ENCODE assay signal across 1 cellular context in the genomic region with DNA sequence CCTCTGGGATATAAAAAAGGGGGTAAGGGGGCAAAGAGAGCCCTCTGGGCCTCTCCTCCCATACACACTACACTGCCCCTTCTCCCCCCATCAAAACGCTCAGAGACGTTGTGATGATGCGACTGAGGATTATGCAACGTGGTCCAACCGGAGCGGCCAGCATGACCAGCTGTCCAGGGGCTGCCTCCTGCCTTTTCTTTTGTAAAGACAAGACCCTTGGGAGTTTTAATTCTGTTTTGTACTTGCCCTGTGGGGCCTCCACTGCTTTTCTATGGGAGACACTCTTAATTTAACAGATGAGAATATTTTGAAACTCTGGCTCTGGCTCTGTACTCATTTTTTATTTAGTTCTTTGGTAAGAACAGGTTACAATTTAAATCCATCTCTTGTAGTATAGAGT.
TF ChIP-seq lines count a peak whose summit lies in the region.

No MANE protein-coding gene starts in this region.

TF ChIP-seq in IMR-90, 13 proteins besides CTCF, POLR2A, EP300 and RAD21:
- TF ChIP-seq RCOR1 (IDR thresholded peaks at IDR 0.05; ENCODE audit: insufficient replicate concordance, low read length) (no peak), BHLHE40 (IDR thresholded peaks at IDR 0.05; ENCODE audit: low read depth, low read length) (no peak), MAFK (IDR thresholded peaks at IDR 0.05; ENCODE audit: low read depth, low read length) (no peak), CEBPB (IDR thresholded peaks at IDR 0.05; ENCODE audit: low read depth, low read length) (peak; percentile 22; the same call in 1 of the 2 replicates)
- TF ChIP-seq, protein P1, sequence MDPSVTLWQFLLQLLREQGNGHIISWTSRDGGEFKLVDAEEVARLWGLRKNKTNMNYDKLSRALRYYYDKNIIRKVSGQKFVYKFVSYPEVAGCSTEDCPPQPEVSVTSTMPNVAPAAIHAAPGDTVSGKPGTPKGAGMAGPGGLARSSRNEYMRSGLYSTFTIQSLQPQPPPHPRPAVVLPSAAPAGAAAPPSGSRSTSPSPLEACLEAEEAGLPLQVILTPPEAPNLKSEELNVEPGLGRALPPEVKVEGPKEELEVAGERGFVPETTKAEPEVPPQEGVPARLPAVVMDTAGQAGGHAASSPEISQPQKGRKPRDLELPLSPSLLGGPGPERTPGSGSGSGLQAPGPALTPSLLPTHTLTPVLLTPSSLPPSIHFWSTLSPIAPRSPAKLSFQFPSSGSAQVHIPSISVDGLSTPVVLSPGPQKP (IDR thresholded peaks at IDR 0.05; ENCODE audit: borderline replicate concordance, low read depth, low read length): no peak
